ENCODE assay signal across 8 cellular contexts in genomic region chr2:109129921-109130725, GRCh38. TPM values are rescaled to one million over a fixed set of nuclear protein-coding genes. Genes with fewer than 3 reads are reported as not detected.
DNase-seq lines count a peak whose midpoint lies in the region; ATAC-seq and TF ChIP-seq lines count a peak whose summit lies in the region.

No MANE protein-coding gene starts in this region.

- peaks cover 21% of the 10 kb centered on the region for H3K4me1 Mint-ChIP-seq in activated B cell treated with CpG ODN at 0.5 μM for 24 hours

- H3K4me1 ChIP-seq in rectal smooth muscle tissue (ENCODE audit: control insufficient read depth, insufficient read depth, low read length): peaks cover 3% of the 10 kb centered on the region

- no peak overlapping the region for H3K27ac ChIP-seq in rectal smooth muscle tissue (ENCODE audit: low read depth, low read length)

- ATAC-seq in activated B cell treated with CpG ODN at 0.5 μM for 24 hours (ENCODE audit: low read depth): no peak

- H3K9ac ChIP-seq in rectal smooth muscle tissue (ENCODE audit: low read length): no peak overlapping the region

- H3K36me3 ChIP-seq in rectal smooth muscle tissue (ENCODE audit: control insufficient read depth, insufficient read depth, low read length): no peaks in the 10 kb centered on the region

- TF ChIP-seq CTCF in activated B cell treated with CpG ODN at 0.5 μM for 24 hours (IDR thresholded peaks at IDR 0.05) (no peak), foreskin fibroblast (IDR thresholded peaks at IDR 0.05; ENCODE audit: low read depth, low read length) (no peak), GM13976 (IDR thresholded peaks at IDR 0.05; ENCODE audit: borderline replicate concordance, control extremely low read depth, extremely low read depth, insufficient read depth, missing control alignments) (no peak)

- H3K4me3 ChIP-seq in foreskin fibroblast (ENCODE audit: low read depth in 1 of 2, low read length in 2 of 2): peak overlapping the region; percentile 74 to 79
- peak overlapping the region; percentile 89 for H3K4me3 ChIP-seq in rectal smooth muscle tissue (ENCODE audit: low read length)

- peak overlapping the region; percentile 69 for H3K4me3 Mint-ChIP-seq in activated B cell treated with CpG ODN at 0.5 μM for 24 hours

- POLR2A ChIA-PET in activated B cell treated with CpG ODN at 0.5 μM for 24 hours (lab: Charles Lee): no interaction called here

- in situ Hi-C loops in GM13976 (cut with MboI; ENCODE audit: low sequenced_read_pairs, unreplicated experiment): loop anchor here (10.0 kb wide), 1 partner anchor 375 kb away; no protein-coding TSS in a partner anchor

- no peak overlapping the region for H3K27ac Mint-ChIP-seq in activated B cell treated with CpG ODN at 0.5 μM for 24 hours

- H3K27me3 Mint-ChIP-seq in activated B cell treated with CpG ODN at 0.5 μM for 24 hours: peaks cover 21% of the 10 kb centered on the region

- H3K27me3 ChIP-seq in rectal smooth muscle tissue (ENCODE audit: control insufficient read depth, insufficient read depth, low read length): peaks cover 5% of the 10 kb centered on the region

- H3K9me3 Mint-ChIP-seq in activated B cell treated with CpG ODN at 0.5 μM for 24 hours: no peaks in the 10 kb centered on the region

- H3K36me3 Mint-ChIP-seq in activated B cell treated with CpG ODN at 0.5 μM for 24 hours (ENCODE audit: low read depth): no peaks in the 10 kb centered on the region

- intact Hi-C loops in activated B cell treated with CpG ODN at 0.5 μM for 24 hours (cut with micrococcal nuclease): loop anchor here (10.0 kb wide), 3 partner anchors 125 to 525 kb away; no protein-coding TSS in a partner anchor

- CTCF ChIA-PET in activated B cell treated with CpG ODN at 0.5 μM for 24 hours (lab: Charles Lee): no interaction called here

- DNase-seq in EL (peak; percentile 36), activated B cell treated with CpG ODN at 0.5 μM for 24 hours (no peak), foreskin fibroblast (peak in 1 of 2 donors; percentile 67), islet precursor cell (no peak), middle frontal gyrus (ENCODE audit: extremely low spot score, low spot score) (no peak), GM13976 (ENCODE audit: low spot score) (no peak), NCI-H2227 treated with DMSO at 0.1 percent for 48 hours (lab: John Stamatoyannopoulos, UW) (no peak)

RNA-seq across cellular contexts. Expression of gene SH3RF3, which starts 1.1 kb away (rescaled TPM):
- total RNA-seq in activated B cell treated with CpG ODN at 0.5 μM for 24 hours: 0.07 and 0.09 TPM in 2 replicates
